Comparison of ENCODE assay signal across 1 cellular context in the genomic region with DNA sequence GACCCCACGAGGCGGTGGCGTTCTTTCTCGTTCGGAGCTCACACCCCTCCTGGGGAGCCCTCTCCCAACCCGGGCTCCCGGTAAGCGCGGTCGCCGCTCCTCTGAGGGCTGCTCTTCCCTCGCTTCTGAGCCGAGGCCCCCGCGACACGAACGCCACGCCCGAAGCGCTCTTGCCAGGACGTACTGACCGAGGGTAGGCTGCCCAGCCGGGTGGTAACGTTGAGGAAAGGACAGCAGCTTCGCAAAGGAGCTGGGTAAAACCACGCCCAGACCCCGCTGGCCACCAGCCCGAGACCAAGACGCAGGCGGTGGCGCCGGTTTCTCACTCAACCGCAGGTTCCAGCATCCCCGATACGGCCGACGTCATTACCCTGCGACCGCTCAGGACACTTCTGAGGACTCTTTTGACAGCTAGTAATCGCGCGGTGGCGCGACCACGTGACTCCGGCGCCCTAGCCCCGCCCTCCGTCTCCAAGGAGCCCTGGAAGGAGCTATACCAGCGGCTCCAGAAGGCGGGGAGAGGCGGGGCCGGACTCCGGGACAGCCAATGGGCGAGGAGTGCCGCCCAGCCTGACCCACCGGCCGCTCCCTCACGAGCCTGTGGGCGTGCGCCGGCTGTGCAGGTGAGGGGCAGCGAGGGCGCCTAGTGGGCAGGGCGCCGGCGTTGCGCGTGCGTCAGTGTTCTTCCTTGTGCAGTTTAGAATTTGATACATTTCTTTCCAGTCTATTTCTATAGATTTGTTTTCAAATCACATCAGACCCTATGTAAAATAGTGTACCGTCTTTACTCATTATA.
TF ChIP-seq lines count a peak whose summit lies in the region.

No MANE protein-coding gene starts in this region.

TF ChIP-seq in HepG2, 621 proteins besides CTCF, POLR2A, EP300 and RAD21 (continued from another document and continues in another):
- TF ChIP-seq, protein P1, sequence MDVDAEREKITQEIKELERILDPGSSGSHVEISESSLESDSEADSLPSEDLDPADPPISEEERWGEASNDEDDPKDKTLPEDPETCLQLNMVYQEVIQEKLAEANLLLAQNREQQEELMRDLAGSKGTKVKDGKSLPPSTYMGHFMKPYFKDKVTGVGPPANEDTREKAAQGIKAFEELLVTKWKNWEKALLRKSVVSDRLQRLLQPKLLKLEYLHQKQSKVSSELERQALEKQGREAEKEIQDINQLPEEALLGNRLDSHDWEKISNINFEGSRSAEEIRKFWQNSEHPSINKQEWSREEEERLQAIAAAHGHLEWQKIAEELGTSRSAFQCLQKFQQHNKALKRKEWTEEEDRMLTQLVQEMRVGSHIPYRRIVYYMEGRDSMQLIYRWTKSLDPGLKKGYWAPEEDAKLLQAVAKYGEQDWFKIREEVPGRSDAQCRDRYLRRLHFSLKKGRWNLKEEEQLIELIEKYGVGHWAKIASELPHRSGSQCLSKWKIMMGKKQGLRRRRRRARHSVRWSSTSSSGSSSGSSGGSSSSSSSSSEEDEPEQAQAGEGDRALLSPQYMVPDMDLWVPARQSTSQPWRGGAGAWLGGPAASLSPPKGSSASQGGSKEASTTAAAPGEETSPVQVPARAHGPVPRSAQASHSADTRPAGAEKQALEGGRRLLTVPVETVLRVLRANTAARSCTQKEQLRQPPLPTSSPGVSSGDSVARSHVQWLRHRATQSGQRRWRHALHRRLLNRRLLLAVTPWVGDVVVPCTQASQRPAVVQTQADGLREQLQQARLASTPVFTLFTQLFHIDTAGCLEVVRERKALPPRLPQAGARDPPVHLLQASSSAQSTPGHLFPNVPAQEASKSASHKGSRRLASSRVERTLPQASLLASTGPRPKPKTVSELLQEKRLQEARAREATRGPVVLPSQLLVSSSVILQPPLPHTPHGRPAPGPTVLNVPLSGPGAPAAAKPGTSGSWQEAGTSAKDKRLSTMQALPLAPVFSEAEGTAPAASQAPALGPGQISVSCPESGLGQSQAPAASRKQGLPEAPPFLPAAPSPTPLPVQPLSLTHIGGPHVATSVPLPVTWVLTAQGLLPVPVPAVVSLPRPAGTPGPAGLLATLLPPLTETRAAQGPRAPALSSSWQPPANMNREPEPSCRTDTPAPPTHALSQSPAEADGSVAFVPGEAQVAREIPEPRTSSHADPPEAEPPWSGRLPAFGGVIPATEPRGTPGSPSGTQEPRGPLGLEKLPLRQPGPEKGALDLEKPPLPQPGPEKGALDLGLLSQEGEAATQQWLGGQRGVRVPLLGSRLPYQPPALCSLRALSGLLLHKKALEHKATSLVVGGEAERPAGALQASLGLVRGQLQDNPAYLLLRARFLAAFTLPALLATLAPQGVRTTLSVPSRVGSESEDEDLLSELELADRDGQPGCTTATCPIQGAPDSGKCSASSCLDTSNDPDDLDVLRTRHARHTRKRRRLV (CRISPR knock-in tag; IDR thresholded peaks at IDR 0.05) = no peak; the same call in 1 of the 2 replicates
- TF ChIP-seq KAT7 (CRISPR knock-in tag; IDR thresholded peaks at IDR 0.05; ENCODE audit: borderline replicate concordance) (peak; percentile 94; the same call in 1 of the 2 replicates), ZNF766 (CRISPR knock-in tag; IDR thresholded peaks at IDR 0.05; ENCODE audit: borderline replicate concordance) (peak; percentile 96; the same call in 1 of the 2 replicates), SOX6 (IDR thresholded peaks at IDR 0.05) (no peak), SOX6 (CRISPR knock-in tag; IDR thresholded peaks at IDR 0.05) (peak; percentile 85), GABPA (IDR thresholded peaks at IDR 0.05; ENCODE audit: low read depth, low read length) (no peak), GABPA (CRISPR knock-in tag; IDR thresholded peaks at IDR 0.05; ENCODE audit: low read depth) (peak; percentile 61), ZNF136 (CRISPR knock-in tag; IDR thresholded peaks at IDR 0.05; ENCODE audit: low read depth) (no peak), ZNF674 (CRISPR knock-in tag; IDR thresholded peaks at IDR 0.05; ENCODE audit: low read depth) (no peak), ZNF672 (CRISPR knock-in tag; IDR thresholded peaks at IDR 0.05) (no peak), ZNF605 (CRISPR knock-in tag; IDR thresholded peaks at IDR 0.05) (no peak; the same call in 1 of the 2 replicates), KMT2A (CRISPR knock-in tag; IDR thresholded peaks at IDR 0.05) (peak; percentile 95), CBX1 (IDR thresholded peaks at IDR 0.05; ENCODE audit: low read depth) (no peak), RXRB (CRISPR knock-in tag; IDR thresholded peaks at IDR 0.05; ENCODE audit: borderline replicate concordance) (peak; percentile 72; the same call in 1 of the 2 replicates), SIX4 (CRISPR knock-in tag; IDR thresholded peaks at IDR 0.05) (no peak), ZNF282 (IDR thresholded peaks at IDR 0.05; ENCODE audit: partially characterized antibody) (no peak), ZNF33A (CRISPR knock-in tag; IDR thresholded peaks at IDR 0.05; ENCODE audit: borderline replicate concordance) (no peak), POLR2AphosphoS5 (IDR thresholded peaks at IDR 0.05; ENCODE audit: low read depth, low read length) (peak; percentile 75), ZNF224 (CRISPR knock-in tag; IDR thresholded peaks at IDR 0.05) (peak; percentile 85; the same call in 1 of the 2 replicates), ZNF777 (CRISPR knock-in tag; IDR thresholded peaks at IDR 0.05) (no peak; the same call in none of the 2 replicates), MTF2 (CRISPR knock-in tag; IDR thresholded peaks at IDR 0.05; ENCODE audit: borderline replicate concordance) (peak; percentile 64; the same call in 1 of the 2 replicates), ZFP62 (CRISPR knock-in tag; IDR thresholded peaks at IDR 0.05) (no peak), SP4 (CRISPR knock-in tag; IDR thresholded peaks at IDR 0.05) (peak; percentile 87), NFYC (CRISPR knock-in tag; IDR thresholded peaks at IDR 0.05) (peak; percentile 88), CEBPG (CRISPR knock-in tag; IDR thresholded peaks at IDR 0.05) (peak; percentile 43; the same call in 1 of the 2 replicates), ZNF230 (CRISPR knock-in tag; IDR thresholded peaks at IDR 0.05) (peak; percentile 91; the same call in 1 of the 2 replicates), ZNF891 (CRISPR knock-in tag; IDR thresholded peaks at IDR 0.05) (peak; percentile 96; the same call in 1 of the 2 replicates), ZNF326 (CRISPR knock-in tag; IDR thresholded peaks at IDR 0.05; ENCODE audit: borderline replicate concordance) (no peak), HHEX (CRISPR knock-in tag; IDR thresholded peaks at IDR 0.05) (no peak), SAP130 (CRISPR knock-in tag; IDR thresholded peaks at IDR 0.05; ENCODE audit: low read depth) (peak; percentile 99), FLYWCH1 (CRISPR knock-in tag; IDR thresholded peaks at IDR 0.05) (no peak), FOXJ3 (CRISPR knock-in tag; IDR thresholded peaks at IDR 0.05; ENCODE audit: borderline replicate concordance) (peak; percentile 78; the same call in 1 of the 2 replicates)
- TF ChIP-seq, protein P2, sequence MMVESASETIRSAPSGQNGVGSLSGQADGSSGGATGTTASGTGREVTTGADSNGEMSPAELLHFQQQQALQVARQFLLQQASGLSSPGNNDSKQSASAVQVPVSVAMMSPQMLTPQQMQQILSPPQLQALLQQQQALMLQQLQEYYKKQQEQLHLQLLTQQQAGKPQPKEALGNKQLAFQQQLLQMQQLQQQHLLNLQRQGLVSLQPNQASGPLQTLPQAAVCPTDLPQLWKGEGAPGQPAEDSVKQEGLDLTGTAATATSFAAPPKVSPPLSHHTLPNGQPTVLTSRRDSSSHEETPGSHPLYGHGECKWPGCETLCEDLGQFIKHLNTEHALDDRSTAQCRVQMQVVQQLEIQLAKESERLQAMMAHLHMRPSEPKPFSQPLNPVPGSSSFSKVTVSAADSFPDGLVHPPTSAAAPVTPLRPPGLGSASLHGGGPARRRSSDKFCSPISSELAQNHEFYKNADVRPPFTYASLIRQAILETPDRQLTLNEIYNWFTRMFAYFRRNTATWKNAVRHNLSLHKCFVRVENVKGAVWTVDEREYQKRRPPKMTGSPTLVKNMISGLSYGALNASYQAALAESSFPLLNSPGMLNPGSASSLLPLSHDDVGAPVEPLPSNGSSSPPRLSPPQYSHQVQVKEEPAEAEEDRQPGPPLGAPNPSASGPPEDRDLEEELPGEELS (CRISPR knock-in tag; IDR thresholded peaks at IDR 0.05) = peak; percentile 85
- TF ChIP-seq, protein P3, sequence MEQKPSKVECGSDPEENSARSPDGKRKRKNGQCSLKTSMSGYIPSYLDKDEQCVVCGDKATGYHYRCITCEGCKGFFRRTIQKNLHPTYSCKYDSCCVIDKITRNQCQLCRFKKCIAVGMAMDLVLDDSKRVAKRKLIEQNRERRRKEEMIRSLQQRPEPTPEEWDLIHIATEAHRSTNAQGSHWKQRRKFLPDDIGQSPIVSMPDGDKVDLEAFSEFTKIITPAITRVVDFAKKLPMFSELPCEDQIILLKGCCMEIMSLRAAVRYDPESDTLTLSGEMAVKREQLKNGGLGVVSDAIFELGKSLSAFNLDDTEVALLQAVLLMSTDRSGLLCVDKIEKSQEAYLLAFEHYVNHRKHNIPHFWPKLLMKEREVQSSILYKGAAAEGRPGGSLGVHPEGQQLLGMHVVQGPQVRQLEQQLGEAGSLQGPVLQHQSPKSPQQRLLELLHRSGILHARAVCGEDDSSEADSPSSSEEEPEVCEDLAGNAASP (CRISPR knock-in tag; IDR thresholded peaks at IDR 0.05; ENCODE audit: borderline replicate concordance) = peak; percentile 69
- TF ChIP-seq, protein P4, sequence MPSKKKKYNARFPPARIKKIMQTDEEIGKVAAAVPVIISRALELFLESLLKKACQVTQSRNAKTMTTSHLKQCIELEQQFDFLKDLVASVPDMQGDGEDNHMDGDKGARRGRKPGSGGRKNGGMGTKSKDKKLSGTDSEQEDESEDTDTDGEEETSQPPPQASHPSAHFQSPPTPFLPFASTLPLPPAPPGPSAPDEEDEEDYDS (CRISPR knock-in tag; IDR thresholded peaks at IDR 0.05) = peak; percentile 79
- TF ChIP-seq, protein P5, sequence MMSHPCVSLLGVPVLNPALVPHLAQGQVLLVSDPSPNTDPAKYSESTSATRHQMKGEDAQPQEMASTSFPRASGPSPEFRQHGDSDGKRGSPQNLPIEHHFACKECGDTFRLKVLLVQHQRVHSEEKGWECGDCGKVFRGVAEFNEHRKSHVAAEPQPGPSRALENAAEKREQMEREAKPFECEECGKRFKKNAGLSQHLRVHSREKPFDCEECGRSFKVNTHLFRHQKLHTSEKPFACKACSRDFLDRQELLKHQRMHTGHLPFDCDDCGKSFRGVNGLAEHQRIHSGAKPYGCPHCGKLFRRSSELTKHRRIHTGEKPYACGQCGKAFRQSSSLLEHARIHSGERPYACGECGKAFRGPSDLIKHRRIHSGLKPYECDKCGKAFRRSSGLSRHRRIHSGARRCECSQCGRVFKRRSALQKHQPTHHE (CRISPR knock-in tag; IDR thresholded peaks at IDR 0.05; ENCODE audit: borderline replicate concordance) = peak; percentile 74
- TF ChIP-seq, protein P6, sequence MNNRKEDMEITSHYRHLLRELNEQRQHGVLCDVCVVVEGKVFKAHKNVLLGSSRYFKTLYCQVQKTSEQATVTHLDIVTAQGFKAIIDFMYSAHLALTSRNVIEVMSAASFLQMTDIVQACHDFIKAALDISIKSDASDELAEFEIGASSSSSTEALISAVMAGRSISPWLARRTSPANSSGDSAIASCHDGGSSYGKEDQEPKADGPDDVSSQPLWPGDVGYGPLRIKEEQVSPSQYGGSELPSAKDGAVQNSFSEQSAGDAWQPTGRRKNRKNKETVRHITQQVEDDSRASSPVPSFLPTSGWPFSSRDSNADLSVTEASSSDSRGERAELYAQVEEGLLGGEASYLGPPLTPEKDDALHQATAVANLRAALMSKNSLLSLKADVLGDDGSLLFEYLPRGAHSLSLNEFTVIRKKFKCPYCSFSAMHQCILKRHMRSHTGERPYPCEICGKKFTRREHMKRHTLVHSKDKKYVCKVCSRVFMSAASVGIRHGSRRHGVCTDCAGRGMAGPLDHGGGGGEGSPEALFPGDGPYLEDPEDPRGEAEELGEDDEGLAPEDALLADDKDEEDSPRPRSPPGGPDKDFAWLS (CRISPR knock-in tag; IDR thresholded peaks at IDR 0.05; ENCODE audit: borderline replicate concordance) = no peak
- TF ChIP-seq, protein P7, sequence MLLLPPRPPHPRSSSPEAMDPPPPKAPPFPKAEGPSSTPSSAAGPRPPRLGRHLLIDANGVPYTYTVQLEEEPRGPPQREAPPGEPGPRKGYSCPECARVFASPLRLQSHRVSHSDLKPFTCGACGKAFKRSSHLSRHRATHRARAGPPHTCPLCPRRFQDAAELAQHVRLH (CRISPR knock-in tag; IDR thresholded peaks at IDR 0.05; ENCODE audit: borderline replicate concordance, low read depth) = peak; percentile 95
- TF ChIP-seq, protein P8, sequence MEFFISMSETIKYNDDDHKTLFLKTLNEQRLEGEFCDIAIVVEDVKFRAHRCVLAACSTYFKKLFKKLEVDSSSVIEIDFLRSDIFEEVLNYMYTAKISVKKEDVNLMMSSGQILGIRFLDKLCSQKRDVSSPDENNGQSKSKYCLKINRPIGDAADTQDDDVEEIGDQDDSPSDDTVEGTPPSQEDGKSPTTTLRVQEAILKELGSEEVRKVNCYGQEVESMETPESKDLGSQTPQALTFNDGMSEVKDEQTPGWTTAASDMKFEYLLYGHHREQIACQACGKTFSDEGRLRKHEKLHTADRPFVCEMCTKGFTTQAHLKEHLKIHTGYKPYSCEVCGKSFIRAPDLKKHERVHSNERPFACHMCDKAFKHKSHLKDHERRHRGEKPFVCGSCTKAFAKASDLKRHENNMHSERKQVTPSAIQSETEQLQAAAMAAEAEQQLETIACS (CRISPR knock-in tag; IDR thresholded peaks at IDR 0.05) = peak; percentile 11; the same call in 1 of the 2 replicates
